Comparison of ENCODE assay signal across 8 cellular contexts in genomic region chrX:153972368-153973126, GRCh38. TPM values are rescaled to one million over a fixed set of nuclear protein-coding genes. Genes with fewer than 3 reads are reported as not detected.
DNase-seq lines count a peak whose midpoint lies in the region; ATAC-seq and TF ChIP-seq lines count a peak whose summit lies in the region.

Gene TMEM187 (plus strand): TSS chrX:153972754. CDS start chrX:153982063, 9,309 bp downstream.

- H3K9me3 Mint-ChIP-seq in stimulated activated naive CD8-positive, alpha-beta T cell treated with anti-CD3 and anti-CD28 coated beads, Interleukin-15, amount 100 ng/mL, for 72 hours: no peaks in the 10 kb centered on the region

- no TSS peak for BruUV-seq in HCT116 (replicated peaks; lab: Mats Ljungman, UMichigan)

- H3K4me2 ChIP-seq in HCT116 (ENCODE audit: low read length) (peak within 1 kb of the TSS; percentile 85), MM.1S (ENCODE audit: low read depth, low read length) (peak within 1 kb of the TSS; percentile 82), neural cell (ENCODE audit: low read length) (no peak within 1 kb of the TSS)

- H3K36me3 ChIP-seq in HCT116 (ENCODE audit: control insufficient read depth in 1 of 2, insufficient read depth in 2 of 2, low read length in 2 of 2): peaks cover 0 to 11% of the 10 kb centered on the region in 2 experiments; a peak in 1 of 4 replicates
- H3K36me3 ChIP-seq in MM.1S (replicated peaks; ENCODE audit: insufficient read depth, low read length): no peaks in the 10 kb centered on the region
- H3K36me3 ChIP-seq in neural cell (ENCODE audit: insufficient read depth, low read length): no peaks in the 10 kb centered on the region

- H3K27ac Mint-ChIP-seq in stimulated activated naive CD8-positive, alpha-beta T cell treated with anti-CD3 and anti-CD28 coated beads, Interleukin-15, amount 100 ng/mL, for 72 hours: peak within 1 kb of the TSS; percentile 100

- peaks cover 12 to 28% of the 10 kb centered on the region in 2 experiments for H3K4me1 ChIP-seq in HCT116 (ENCODE audit: control insufficient read depth in 1 of 2, insufficient read depth in 2 of 2, low read length in 2 of 2)
- peaks cover 13% of the 10 kb centered on the region for H3K4me1 ChIP-seq in MM.1S (ENCODE audit: low read length)

- CTCF ChIA-PET in HCT116 (lab: Charles Lee): no interaction called here

- H3K4me1 Mint-ChIP-seq in stimulated activated naive CD8-positive, alpha-beta T cell treated with anti-CD3 and anti-CD28 coated beads, Interleukin-15, amount 100 ng/mL, for 72 hours: peaks cover 29% of the 10 kb centered on the region

- H2AFZ ChIP-seq in HCT116 (ENCODE audit: low read depth, low read length, poor library complexity, severe bottlenecking) (no peak within 1 kb of the TSS), MM.1S (ENCODE audit: low read length) (no peak within 1 kb of the TSS), neural cell (ENCODE audit: low read depth, low read length) (no peak within 1 kb of the TSS)

- H3K27me3 Mint-ChIP-seq in stimulated activated naive CD8-positive, alpha-beta T cell treated with anti-CD3 and anti-CD28 coated beads, Interleukin-15, amount 100 ng/mL, for 72 hours: no peaks in the 10 kb centered on the region

- peaks cover 36% of the 10 kb centered on the region for H3F3A ChIP-seq in MM.1S (ENCODE audit: insufficient read depth, low read length)
- no peaks in the 10 kb centered on the region for H3F3A ChIP-seq in neural cell (ENCODE audit: insufficient read depth, low read length, poor library complexity, severe bottlenecking)

- H3K4me3 Mint-ChIP-seq in stimulated activated naive CD8-positive, alpha-beta T cell treated with anti-CD3 and anti-CD28 coated beads, Interleukin-15, amount 100 ng/mL, for 72 hours: peak within 1 kb of the TSS; percentile 100

- H3K27me3 ChIP-seq in HCT116 (ENCODE audit: insufficient read depth, low read length): no peaks in the 10 kb centered on the region
- H3K27me3 ChIP-seq in MM.1S (replicated peaks; ENCODE audit: insufficient read depth, low read length): no peaks in the 10 kb centered on the region
- H3K27me3 ChIP-seq in neural cell (ENCODE audit: insufficient read depth, low read depth, low read length): no peaks in the 10 kb centered on the region

- H3K9me3 ChIP-seq in HCT116 (ENCODE audit: control insufficient read depth in 1 of 2, insufficient read depth in 1 of 2, low read depth in 1 of 2, low read length in 2 of 2): no peaks in the 10 kb centered on the region
- H3K9me3 ChIP-seq in MM.1S (replicated peaks; ENCODE audit: insufficient read depth, low read length): no peaks in the 10 kb centered on the region
- H3K9me3 ChIP-seq in neural cell (ENCODE audit: low read length): no peaks in the 10 kb centered on the region

- peak; percentile 66 for ATAC-seq in HCT116
- peak; percentile 71 for ATAC-seq in stimulated activated naive CD8-positive, alpha-beta T cell treated with anti-CD3 and anti-CD28 coated beads, Interleukin-15, amount 100 ng/mL, for 72 hours

- H3K27ac ChIP-seq in HCT116 (ENCODE audit: low read depth, low read length) (peak within 1 kb of the TSS; percentile 90), MM.1S (ENCODE audit: low read length) (peak within 1 kb of the TSS; percentile 99), neural cell (ENCODE audit: low read length) (peak within 1 kb of the TSS; percentile 98)

- RAD21 ChIA-PET in HCT116 (lab: Charles Lee; ENCODE audit: low non-redundant PET in 1 of 2, low total read pairs in 2 of 2, uncharacterized antibody in 2 of 2, unreplicated experiment in 2 of 2): no interaction called here

- POLR2A ChIA-PET in HCT116 (lab: Charles Lee): interaction anchor here (1.3 to 2.0 kb wide), 2 partner anchors 25 to 47 kb away, joined by 3 to 5 read pairs; partner anchors contain the start of gene ARHGAP4

- H3K9me2 ChIP-seq in HCT116 (ENCODE audit: insufficient read depth): no peaks in the 10 kb centered on the region
- no peaks in the 10 kb centered on the region for H3K9me2 ChIP-seq in MM.1S (replicated peaks; ENCODE audit: insufficient read depth, low read length)
- H3K9me2 ChIP-seq in neural cell (ENCODE audit: insufficient read depth, low read length): no peaks in the 10 kb centered on the region

- peak within 1 kb of the TSS; percentile 75 to 78 for H3K4me3 ChIP-seq in HCT116 (replicated peaks in 1 of 2; ENCODE audit: low read depth in 1 of 2, low read length in 2 of 2)
- H3K4me3 ChIP-seq in MM.1S (ENCODE audit: low read length): peak within 1 kb of the TSS; percentile 94
- peak within 1 kb of the TSS; percentile 85 for H3K4me3 ChIP-seq in neural cell (ENCODE audit: low read length)

- intact Hi-C loops in HCT116 (cut with micrococcal nuclease): loop anchor here (10.0 kb wide), 1 partner anchor 422 kb away; the partner anchor contains the start of gene RPL10

- no peak for TF ChIP-seq RAD21 in HCT116 (IDR thresholded peaks at IDR 0.05; ENCODE audit: low read depth)
- no peak for TF ChIP-seq RAD21 in neural cell (conservative IDR thresholded peaks at IDR 0.05)

- in situ Hi-C loops in G401 (cut with HindIII; ENCODE audit: low sequenced_read_pairs): no loop called here

- TF ChIP-seq CTCF in HCT116 (IDR thresholded peaks at IDR 0.05 in 2 of 3, conservative IDR thresholded peaks at IDR 0.05 in 1 of 3; ENCODE audit: borderline replicate concordance in 1 of 3, insufficient read depth in 1 of 3, low read depth in 2 of 3, low read length in 2 of 3) (no peak), MM.1S (IDR thresholded peaks at IDR 0.05; ENCODE audit: low read length) (no peak), neural cell (IDR thresholded peaks at IDR 0.05; ENCODE audit: poor library complexity, severe bottlenecking) (no peak)

- H3K9ac ChIP-seq in HCT116 (ENCODE audit: low read length) (peak within 1 kb of the TSS; percentile 99), MM.1S (ENCODE audit: low read length) (peak within 1 kb of the TSS; percentile 100), neural cell (ENCODE audit: low read length) (peak within 1 kb of the TSS; percentile 98)

- TF ChIP-seq POLR2A in HCT116 (IDR thresholded peaks at IDR 0.05; ENCODE audit: borderline replicate concordance, extremely low read depth, insufficient read depth, insufficient read length): peak; percentile 46

- no peak for TF ChIP-seq EP300 in neural cell (conservative IDR thresholded peaks at IDR 0.05; ENCODE audit: poor library complexity, severe bottlenecking)

- H3K79me2 ChIP-seq in HCT116 (ENCODE audit: insufficient read depth, low read length): peaks cover 46% of the 10 kb centered on the region
- H3K79me2 ChIP-seq in MM.1S (ENCODE audit: low read length): peaks cover 49% of the 10 kb centered on the region
- peaks cover 10% of the 10 kb centered on the region for H3K79me2 ChIP-seq in neural cell (replicated peaks; ENCODE audit: insufficient read depth, low read length)

- H4K20me1 ChIP-seq in HCT116 (ENCODE audit: insufficient read depth) (no peaks in the 10 kb centered on the region), MM.1S (ENCODE audit: insufficient read depth, low read length) (peaks cover 5% of the 10 kb centered on the region; the same call in 1 of the 2 replicates), neural cell (ENCODE audit: insufficient read depth) (no peaks in the 10 kb centered on the region)

- peak; percentile 82 for DNase-seq in G401 (ENCODE audit: low spot score)
- DNase-seq in HCT116 (ENCODE audit: low read depth, low spot score): peak; percentile 76
- peak; percentile 93 for DNase-seq in MM.1S
- DNase-seq in SHP77 (lab: John Stamatoyannopoulos, UW): peak; percentile 83 to 85
- DNase-seq in activated gamma-delta T cell (lab: John Stamatoyannopoulos, UW): peak; percentile 89
- peak; percentile 78 for DNase-seq in fibroblast of the conjunctiva (ENCODE audit: low read depth)
- DNase-seq in stimulated activated naive CD8-positive, alpha-beta T cell treated with anti-CD3 and anti-CD28 coated beads, Interleukin-15, amount 100 ng/mL, for 72 hours: peak; percentile 83 to 93

TF ChIP-seq in HCT116, 20 proteins besides CTCF, POLR2A, EP300 and RAD21 (continues in another document):
- TF ChIP-seq SP1 (IDR thresholded peaks at IDR 0.05; ENCODE audit: low read depth): no peak
- TF ChIP-seq TCF7L2 (IDR thresholded peaks at IDR 0.05; ENCODE audit: borderline replicate concordance, extremely low read depth, insufficient read depth, insufficient read length): no peak

TF ChIP-seq in neural cell, 6 proteins besides CTCF, POLR2A, EP300 and RAD21:
- peak; percentile 56 for TF ChIP-seq MXI1 (conservative IDR thresholded peaks at IDR 0.05; ENCODE audit: poor library complexity, severe bottlenecking)
- peak; percentile 69 for TF ChIP-seq POLR2AphosphoS5 (IDR thresholded peaks at IDR 0.05)
- TF ChIP-seq REST (IDR thresholded peaks at IDR 0.05; ENCODE audit: borderline replicate concordance): no peak
- TF ChIP-seq SMC3 (conservative IDR thresholded peaks at IDR 0.05; ENCODE audit: poor library complexity): peak; percentile 41
- no peak for TF ChIP-seq TAF1 (IDR thresholded peaks at IDR 0.05; ENCODE audit: low read depth)

RNA-seq across cellular contexts. Expression of gene TMEM187, which starts in this region (rescaled TPM):
- total RNA-seq in G401 (2014; rRNA removed; shearing (Covaris generic)): 1.4 and 7.4 TPM in 2 replicates
- total RNA-seq in HCT116 (2021; ENCODE audit: unreplicated experiment): 12.6 TPM
- 7.5 and 9.6 TPM in 2 replicates for polyA plus RNA-seq in HCT116 (2012)
- 5.2 and 6.3 TPM in 2 replicates for polyA plus RNA-seq in neural cell
- polyA minus RNA-seq in neural cell: 3.0 and 5.4 TPM in 2 replicates

Comparison
In these comparisons a context has a peak if more than half of its experiments do, and no peak if none do; other contexts are left out.
1. Peak in every context shown above with its lines: DNase-seq, ATAC-seq, H3K4me3 ChIP-seq and H3K27ac ChIP-seq.